Comparison of ENCODE assay signal across 1 cellular context in genomic region chr16:67426950-67427349, GRCh38.
TF ChIP-seq lines count a peak whose summit lies in the region.

No MANE protein-coding gene starts in this region.

TF ChIP-seq in GM23338, 12 proteins besides CTCF, POLR2A, EP300 and RAD21:
- TF ChIP-seq EZH2phosphoT487 (IDR thresholded peaks at IDR 0.05; ENCODE audit: unreplicated experiment) (no peak), REST (IDR thresholded peaks at IDR 0.05; ENCODE audit: unreplicated experiment) (no peak), ZNF331 (CRISPR knock-in tag; IDR thresholded peaks at IDR 0.05; ENCODE audit: low read depth) (no peak)
- TF ChIP-seq, protein P1, sequence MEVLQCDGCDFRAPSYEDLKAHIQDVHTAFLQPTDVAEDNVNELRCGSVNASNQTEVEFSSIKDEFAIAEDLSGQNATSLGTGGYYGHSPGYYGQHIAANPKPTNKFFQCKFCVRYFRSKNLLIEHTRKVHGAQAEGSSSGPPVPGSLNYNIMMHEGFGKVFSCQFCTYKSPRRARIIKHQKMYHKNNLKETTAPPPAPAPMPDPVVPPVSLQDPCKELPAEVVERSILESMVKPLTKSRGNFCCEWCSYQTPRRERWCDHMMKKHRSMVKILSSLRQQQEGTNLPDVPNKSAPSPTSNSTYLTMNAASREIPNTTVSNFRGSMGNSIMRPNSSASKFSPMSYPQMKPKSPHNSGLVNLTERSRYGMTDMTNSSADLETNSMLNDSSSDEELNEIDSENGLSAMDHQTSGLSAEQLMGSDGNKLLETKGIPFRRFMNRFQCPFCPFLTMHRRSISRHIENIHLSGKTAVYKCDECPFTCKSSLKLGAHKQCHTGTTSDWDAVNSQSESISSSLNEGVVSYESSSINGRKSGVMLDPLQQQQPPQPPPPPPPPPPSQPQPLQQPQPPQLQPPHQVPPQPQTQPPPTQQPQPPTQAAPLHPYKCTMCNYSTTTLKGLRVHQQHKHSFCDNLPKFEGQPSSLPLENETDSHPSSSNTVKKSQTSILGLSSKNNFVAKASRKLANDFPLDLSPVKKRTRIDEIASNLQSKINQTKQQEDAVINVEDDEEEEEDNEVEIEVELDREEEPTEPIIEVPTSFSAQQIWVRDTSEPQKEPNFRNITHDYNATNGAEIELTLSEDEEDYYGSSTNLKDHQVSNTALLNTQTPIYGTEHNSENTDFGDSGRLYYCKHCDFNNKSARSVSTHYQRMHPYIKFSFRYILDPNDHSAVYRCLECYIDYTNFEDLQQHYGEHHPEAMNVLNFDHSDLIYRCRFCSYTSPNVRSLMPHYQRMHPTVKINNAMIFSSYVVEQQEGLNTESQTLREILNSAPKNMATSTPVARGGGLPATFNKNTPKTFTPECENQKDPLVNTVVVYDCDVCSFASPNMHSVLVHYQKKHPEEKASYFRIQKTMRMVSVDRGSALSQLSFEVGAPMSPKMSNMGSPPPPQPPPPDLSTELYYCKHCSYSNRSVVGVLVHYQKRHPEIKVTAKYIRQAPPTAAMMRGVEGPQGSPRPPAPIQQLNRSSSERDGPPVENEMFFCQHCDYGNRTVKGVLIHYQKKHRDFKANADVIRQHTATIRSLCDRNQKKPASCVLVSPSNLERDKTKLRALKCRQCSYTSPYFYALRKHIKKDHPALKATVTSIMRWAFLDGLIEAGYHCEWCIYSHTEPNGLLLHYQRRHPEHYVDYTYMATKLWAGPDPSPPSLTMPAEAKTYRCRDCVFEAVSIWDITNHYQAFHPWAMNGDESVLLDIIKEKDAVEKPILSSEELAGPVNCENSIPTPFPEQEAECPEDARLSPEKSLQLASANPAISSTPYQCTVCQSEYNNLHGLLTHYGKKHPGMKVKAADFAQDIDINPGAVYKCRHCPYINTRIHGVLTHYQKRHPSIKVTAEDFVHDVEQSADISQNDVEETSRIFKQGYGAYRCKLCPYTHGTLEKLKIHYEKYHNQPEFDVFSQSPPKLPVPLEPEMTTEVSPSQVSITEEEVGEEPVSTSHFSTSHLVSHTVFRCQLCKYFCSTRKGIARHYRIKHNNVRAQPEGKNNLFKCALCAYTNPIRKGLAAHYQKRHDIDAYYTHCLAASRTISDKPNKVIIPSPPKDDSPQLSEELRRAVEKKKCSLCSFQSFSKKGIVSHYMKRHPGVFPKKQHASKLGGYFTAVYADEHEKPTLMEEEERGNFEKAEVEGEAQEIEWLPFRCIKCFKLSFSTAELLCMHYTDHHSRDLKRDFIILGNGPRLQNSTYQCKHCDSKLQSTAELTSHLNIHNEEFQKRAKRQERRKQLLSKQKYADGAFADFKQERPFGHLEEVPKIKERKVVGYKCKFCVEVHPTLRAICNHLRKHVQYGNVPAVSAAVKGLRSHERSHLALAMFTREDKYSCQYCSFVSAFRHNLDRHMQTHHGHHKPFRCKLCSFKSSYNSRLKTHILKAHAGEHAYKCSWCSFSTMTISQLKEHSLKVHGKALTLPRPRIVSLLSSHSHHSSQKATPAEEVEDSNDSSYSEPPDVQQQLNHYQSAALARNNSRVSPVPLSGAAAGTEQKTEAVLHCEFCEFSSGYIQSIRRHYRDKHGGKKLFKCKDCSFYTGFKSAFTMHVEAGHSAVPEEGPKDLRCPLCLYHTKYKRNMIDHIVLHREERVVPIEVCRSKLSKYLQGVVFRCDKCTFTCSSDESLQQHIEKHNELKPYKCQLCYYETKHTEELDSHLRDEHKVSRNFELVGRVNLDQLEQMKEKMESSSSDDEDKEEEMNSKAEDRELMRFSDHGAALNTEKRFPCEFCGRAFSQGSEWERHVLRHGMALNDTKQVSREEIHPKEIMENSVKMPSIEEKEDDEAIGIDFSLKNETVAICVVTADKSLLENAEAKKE (CRISPR knock-in tag; IDR thresholded peaks at IDR 0.05), result no peak
